Comparison of ENCODE assay signal across 22 cellular contexts in genomic region chr2:195500878-195501277, GRCh38.
DNase-seq lines count a peak whose midpoint lies in the region; ATAC-seq, FAIRE-seq and TF ChIP-seq lines count a peak whose summit lies in the region.
"Had no signal": no experiment of that assay in that cellular context is flagged by ENCODE, and none has a peak within 500 bp of the region (broad histone marks: within the 10 kb centered on the region; RNA-seq: fewer than 3 reads in every experiment).

No MANE protein-coding gene starts in this region.

- H3K9me3 ChIP-seq in SK-N-SH (no peaks in the 10 kb centered on the region), trophoblast cell (ENCODE audit: insufficient read depth, low read depth, low read length) (no peaks in the 10 kb centered on the region), smooth muscle cell (replicated peaks; ENCODE audit: low read depth) (no peaks in the 10 kb centered on the region), psoas muscle (no peaks in the 10 kb centered on the region)
- H3K9me3 ChIP-seq: MG63, SJCRH30 had no signal

- no peak overlapping the region for H2BK5ac ChIP-seq in trophoblast cell (ENCODE audit: low read depth, low read length, poor library complexity)

- H3K79me1 ChIP-seq in trophoblast cell (ENCODE audit: low read length) = peaks cover 1% of the 10 kb centered on the region

- peak overlapping the region; percentile 34 for H2BK12ac ChIP-seq in trophoblast cell (ENCODE audit: low read length)

- no peak overlapping the region for H4K91ac ChIP-seq in trophoblast cell (ENCODE audit: low read depth, low read length)

- H3K4ac ChIP-seq in trophoblast cell (ENCODE audit: low read depth, low read length) = no peak overlapping the region

- H3K27me3 ChIP-seq in SK-N-SH (ENCODE audit: insufficient read depth) (no peaks in the 10 kb centered on the region), trophoblast cell (ENCODE audit: insufficient read depth, low read length) (no peaks in the 10 kb centered on the region), smooth muscle cell (ENCODE audit: low read depth) (no peaks in the 10 kb centered on the region), psoas muscle (ENCODE audit: insufficient read depth in 3 of 3, low read length in 2 of 3) (no peaks in the 10 kb centered on the region)
- H3K27me3 ChIP-seq: MG63, SJCRH30 had no signal

- H3K9ac ChIP-seq in SK-N-SH = no peak overlapping the region
- H3K9ac ChIP-seq in trophoblast cell (ENCODE audit: low read length) = no peak overlapping the region
- H3K9ac ChIP-seq in smooth muscle cell (ENCODE audit: low read depth) = no peak overlapping the region

- no peak overlapping the region for H3K18ac ChIP-seq in trophoblast cell (ENCODE audit: low read length)

- no peak overlapping the region for H2BK120ac ChIP-seq in trophoblast cell (ENCODE audit: insufficient read depth, low read length, poor library complexity)

- FAIRE-seq in GM19239 (lab: Jason Lieb, UNC) = peak; percentile 4
- FAIRE-seq: GM12891 had no signal

- H2AK5ac ChIP-seq in trophoblast cell (ENCODE audit: low read length) = no peak overlapping the region

- H2AFZ ChIP-seq in SK-N-SH (ENCODE audit: low read depth) (no peak overlapping the region), trophoblast cell (ENCODE audit: insufficient read depth, low read length, poor library complexity) (no peak overlapping the region), smooth muscle cell (ENCODE audit: low read depth) (no peak overlapping the region)
- H2AFZ ChIP-seq: PC-9 had no signal

- no peak for DNase-seq in SK-N-SH
- DNase-seq in GM19239 (ENCODE audit: insufficient read length, low spot score) = no peak
- DNase-seq in NCI-H69 (lab: John Stamatoyannopoulos, UW) = peak; percentile 14
- no peak for DNase-seq in trophoblast cell
- no peak for DNase-seq in smooth muscle cell (lab: John Stamatoyannopoulos, UW; ENCODE audit: unreplicated experiment)
- no peak for DNase-seq in DMS153 (lab: John Stamatoyannopoulos, UW)
- DNase-seq in psoas muscle = no peak
- DNase-seq: ACHN; AML-193; Calu3; CD4-positive, alpha-beta memory T cell; GDM1; Karpas-422; MG63; NCI-H1092 treated with DMSO at 0.1 percent for 48 hours; NCI-H2029; NCI-H345; NCI-H774; PC-9; SJCRH30 had no signal

- H3K27ac ChIP-seq in SK-N-SH (ENCODE audit: low read depth in 2 of 2, low read length in 1 of 2) = no peak overlapping the region
- no peak overlapping the region for H3K27ac ChIP-seq in trophoblast cell (ENCODE audit: low read depth, low read length)
- no peak overlapping the region for H3K27ac ChIP-seq in smooth muscle cell (ENCODE audit: low read depth)
- H3K27ac ChIP-seq in psoas muscle = no peak overlapping the region
- H3K27ac ChIP-seq: PC-9, SJCRH30 had no signal

- H3K4me2 ChIP-seq in SK-N-SH (no peak overlapping the region), trophoblast cell (ENCODE audit: low read length) (no peak overlapping the region), smooth muscle cell (no peak overlapping the region)
- H3K4me2 ChIP-seq: PC-9 had no signal

- intact Hi-C loops in psoas muscle (cut with DNase I) = no loop called here

- H3K79me2 ChIP-seq in SK-N-SH (ENCODE audit: insufficient read depth) = no peaks in the 10 kb centered on the region
- no peaks in the 10 kb centered on the region for H3K79me2 ChIP-seq in trophoblast cell (ENCODE audit: control insufficient read depth, insufficient read depth, low read length, poor library complexity)
- H3K79me2 ChIP-seq in smooth muscle cell (ENCODE audit: low read depth) = no peaks in the 10 kb centered on the region

- H3F3A ChIP-seq in SK-N-SH (replicated peaks; ENCODE audit: insufficient read depth) (no peaks in the 10 kb centered on the region), smooth muscle cell (ENCODE audit: low read depth) (peaks cover 6% of the 10 kb centered on the region)

- no peak overlapping the region for H4K12ac ChIP-seq in trophoblast cell (ENCODE audit: low read depth, low read length)

- POLR2A ChIA-PET in SK-N-SH (lab: Yijun Ruan, JAX) = no interaction called here

- H3K4me1 ChIP-seq in SK-N-SH (ENCODE audit: control insufficient read depth in 1 of 2, insufficient read depth in 2 of 2, low read depth in 1 of 2, low read length in 1 of 2) (peaks cover 0 to 5% of the 10 kb centered on the region in 2 experiments; a peak in 1 of 4 replicates), trophoblast cell (ENCODE audit: control insufficient read depth in 1 of 2, insufficient read depth in 2 of 2, low read length in 2 of 2) (no peaks in the 10 kb centered on the region), smooth muscle cell (ENCODE audit: low read depth) (no peaks in the 10 kb centered on the region), psoas muscle (no peaks in the 10 kb centered on the region)
- H3K4me1 ChIP-seq: SJCRH30 had no signal

- no peak overlapping the region for H3K23ac ChIP-seq in trophoblast cell (ENCODE audit: low read length)

- no peak overlapping the region for H4K8ac ChIP-seq in trophoblast cell (ENCODE audit: low read depth, low read length)

- H3K36me3 ChIP-seq in SK-N-SH (replicated peaks in 1 of 2; ENCODE audit: control insufficient read depth in 1 of 2, insufficient read depth in 2 of 2, low read length in 1 of 2) = no peaks in the 10 kb centered on the region
- no peaks in the 10 kb centered on the region for H3K36me3 ChIP-seq in trophoblast cell (ENCODE audit: control insufficient read depth in 1 of 2, insufficient read depth in 2 of 2, low read length in 2 of 2)
- H3K36me3 ChIP-seq in smooth muscle cell (ENCODE audit: low read depth) = no peaks in the 10 kb centered on the region
- no peaks in the 10 kb centered on the region for H3K36me3 ChIP-seq in psoas muscle (ENCODE audit: insufficient read depth in 1 of 2, low read depth in 1 of 2)
- H3K36me3 ChIP-seq: MG63, SJCRH30 had no signal

- no peak for TF ChIP-seq EP300 in SK-N-SH (IDR thresholded peaks at IDR 0.05; ENCODE audit: borderline replicate concordance in 1 of 2, low read depth in 1 of 2, low read length in 1 of 2)

- no peak overlapping the region for H3K4me3 ChIP-seq in SK-N-SH (ENCODE audit: low read depth in 2 of 2, low read length in 1 of 2)
- no peak overlapping the region for H3K4me3 ChIP-seq in trophoblast cell (ENCODE audit: low read depth, low read length)
- H3K4me3 ChIP-seq in smooth muscle cell = no peak overlapping the region
- no peak overlapping the region for H3K4me3 ChIP-seq in psoas muscle
- H3K4me3 ChIP-seq: MG63, PC-9, SJCRH30 had no signal

- CTCF ChIA-PET in SK-N-SH (lab: Yijun Ruan, JAX) = no interaction called here

- H4K20me1 ChIP-seq in SK-N-SH (ENCODE audit: insufficient read depth) (no peaks in the 10 kb centered on the region), smooth muscle cell (ENCODE audit: low read depth) (no peaks in the 10 kb centered on the region)

- no peak overlapping the region for H3K14ac ChIP-seq in trophoblast cell (ENCODE audit: low read length)

- no peaks in the 10 kb centered on the region for H3K9me2 ChIP-seq in SK-N-SH

- no peak for TF ChIP-seq RAD21 in SK-N-SH (IDR thresholded peaks at IDR 0.05; ENCODE audit: low read length)

- 67% methylated on average over 2 of the region's 2 CpGs for WGBS in SK-N-SH (ENCODE audit: low lambda C conversion rate)
- WGBS in trophoblast cell (ENCODE audit: extremely low coverage, insufficient coverage, insufficient read length) = no CpG with 5 or more reads among the region's 2 CpGs
- 97% methylated on average over 2 of the region's 2 CpGs for WGBS in smooth muscle cell (ENCODE audit: low lambda C conversion rate)
- WGBS in psoas muscle, 3 donors = 73 to 79% (median 76%) methylated on average over 2 of the region's 2 CpGs

- TF ChIP-seq CTCF in SK-N-SH (IDR thresholded peaks at IDR 0.05) = no peak
- TF ChIP-seq CTCF in smooth muscle cell (IDR thresholded peaks at IDR 0.05; ENCODE audit: borderline replicate concordance, insufficient read depth, poor library complexity, severe bottlenecking) = no peak
- TF ChIP-seq CTCF in psoas muscle (IDR thresholded peaks at IDR 0.05) = no peak

- ATAC-seq in SK-N-SH treated with all-trans-retinoic acid at 6 μM for 48 hours = no peak
- no peak for ATAC-seq in psoas muscle

TF ChIP-seq in SK-N-SH treated with all-trans-retinoic acid at 6 μM for 48 hours, 23 proteins besides CTCF, POLR2A, EP300 and RAD21:
- TF ChIP-seq ISL1 (CRISPR knock-in tag; IDR thresholded peaks at IDR 0.05) (0 out of 2 replicates have a peak, but pooled peaks have one; percentile 15), SNAI2 (CRISPR knock-in tag; IDR thresholded peaks at IDR 0.05) (no peak)

TF ChIP-seq in SK-N-SH, 30 proteins besides CTCF, POLR2A, EP300 and RAD21 (continues in another document):
- no peak for TF ChIP-seq REST (IDR thresholded peaks at IDR 0.05; ENCODE audit: low read depth, low read length)
- TF ChIP-seq NFIC (IDR thresholded peaks at IDR 0.05; ENCODE audit: borderline replicate concordance) = no peak
- TF ChIP-seq, protein P1, sequence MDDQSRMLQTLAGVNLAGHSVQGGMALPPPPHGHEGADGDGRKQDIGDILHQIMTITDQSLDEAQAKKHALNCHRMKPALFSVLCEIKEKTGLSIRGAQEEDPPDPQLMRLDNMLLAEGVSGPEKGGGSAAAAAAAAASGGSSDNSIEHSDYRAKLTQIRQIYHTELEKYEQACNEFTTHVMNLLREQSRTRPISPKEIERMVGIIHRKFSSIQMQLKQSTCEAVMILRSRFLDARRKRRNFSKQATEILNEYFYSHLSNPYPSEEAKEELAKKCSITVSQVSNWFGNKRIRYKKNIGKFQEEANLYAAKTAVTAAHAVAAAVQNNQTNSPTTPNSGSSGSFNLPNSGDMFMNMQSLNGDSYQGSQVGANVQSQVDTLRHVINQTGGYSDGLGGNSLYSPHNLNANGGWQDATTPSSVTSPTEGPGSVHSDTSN (IDR thresholded peaks at IDR 0.05) = no peak
